In genomic region chr6:110690916-110691315, GRCh38 we compare ENCODE assay signal across 24 cellular contexts.
"Had no signal": no experiment of that assay in that cellular context is flagged by ENCODE, and none has a peak within 500 bp of the region (broad histone marks: within the 10 kb centered on the region; RNA-seq: fewer than 3 reads in every experiment).

No MANE protein-coding gene starts in this region.

- H3K27ac ChIP-seq: coronary artery, esophagus muscularis mucosa, foreskin keratinocyte, gastroesophageal sphincter, heart right ventricle, left lung, lower lobe of right lung had no signal

- FAIRE-seq: colon, endothelial cell of umbilical vein, frontal cortex, islet of Langerhans, keratinocyte had no signal

- DNase-seq: dermis blood vessel endothelial cell; dorsolateral prefrontal cortex; effector CD4-positive, alpha-beta T cell; effector memory CD4-positive, alpha-beta T cell; foreskin keratinocyte; glutamatergic neuron; head of caudate nucleus; heart right ventricle; hippocampal formation; left cardiac atrium; left lung; left ventricle myocardium superior; lower lobe of right lung; mesenchymal stem cell; naive thymus-derived CD4-positive, alpha-beta T cell had no signal

- H3K9me3 ChIP-seq: esophagus muscularis mucosa, gastroesophageal sphincter, left lung, lower lobe of right lung had no signal

- H3K4me3 Mint-ChIP-seq: mesothelial cell of epicardium; naive thymus-derived CD4-positive, alpha-beta T cell had no signal

- H3K4me3 ChIP-seq: coronary artery, dorsolateral prefrontal cortex, esophagus muscularis mucosa, gastroesophageal sphincter, heart right ventricle, left lung, lower lobe of right lung had no signal

- ATAC-seq: foreskin keratinocyte; gastroesophageal sphincter; heart right ventricle; left cardiac atrium; left lung; left ventricle myocardium superior; lower lobe of right lung; naive thymus-derived CD4-positive, alpha-beta T cell had no signal

- H3K27me3 Mint-ChIP-seq: naive thymus-derived CD4-positive, alpha-beta T cell had no signal

- H3K27ac Mint-ChIP-seq: mesothelial cell of epicardium; naive thymus-derived CD4-positive, alpha-beta T cell had no signal

- H3K36me3 ChIP-seq: esophagus muscularis mucosa, gastroesophageal sphincter, heart right ventricle, left lung, lower lobe of right lung had no signal
